2 cellular contexts compared by ENCODE assay signal in the genomic region with DNA sequence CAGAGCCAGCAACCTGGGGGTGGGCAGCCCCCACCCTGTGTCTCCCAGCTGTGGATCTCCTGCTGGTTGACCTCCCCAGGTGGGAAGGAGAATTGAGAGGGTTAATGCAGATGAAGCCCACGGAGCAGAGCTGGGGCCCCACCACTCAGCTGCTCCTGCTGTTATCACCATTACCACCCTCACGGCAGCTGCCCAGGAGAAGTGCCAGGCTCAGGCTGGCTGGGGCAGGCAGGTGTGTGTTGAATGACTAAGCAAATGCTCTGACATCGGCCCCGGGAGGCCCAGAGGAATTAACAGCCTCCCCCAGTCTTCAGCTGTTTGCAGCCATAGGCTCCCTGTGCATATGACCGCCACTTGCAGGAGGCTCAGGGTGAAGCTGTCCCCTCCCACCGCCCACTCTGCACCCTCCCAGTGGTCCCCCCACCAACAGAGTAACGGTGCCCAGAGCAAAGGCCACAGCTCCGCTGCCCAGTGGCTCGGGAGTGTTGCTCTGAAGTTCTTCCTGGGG.
TF ChIP-seq lines count a peak whose summit lies in the region.

No MANE protein-coding gene starts in this region.

TF ChIP-seq in SK-N-SH, 30 proteins besides CTCF, POLR2A, EP300 and RAD21:
- TF ChIP-seq, protein P1, sequence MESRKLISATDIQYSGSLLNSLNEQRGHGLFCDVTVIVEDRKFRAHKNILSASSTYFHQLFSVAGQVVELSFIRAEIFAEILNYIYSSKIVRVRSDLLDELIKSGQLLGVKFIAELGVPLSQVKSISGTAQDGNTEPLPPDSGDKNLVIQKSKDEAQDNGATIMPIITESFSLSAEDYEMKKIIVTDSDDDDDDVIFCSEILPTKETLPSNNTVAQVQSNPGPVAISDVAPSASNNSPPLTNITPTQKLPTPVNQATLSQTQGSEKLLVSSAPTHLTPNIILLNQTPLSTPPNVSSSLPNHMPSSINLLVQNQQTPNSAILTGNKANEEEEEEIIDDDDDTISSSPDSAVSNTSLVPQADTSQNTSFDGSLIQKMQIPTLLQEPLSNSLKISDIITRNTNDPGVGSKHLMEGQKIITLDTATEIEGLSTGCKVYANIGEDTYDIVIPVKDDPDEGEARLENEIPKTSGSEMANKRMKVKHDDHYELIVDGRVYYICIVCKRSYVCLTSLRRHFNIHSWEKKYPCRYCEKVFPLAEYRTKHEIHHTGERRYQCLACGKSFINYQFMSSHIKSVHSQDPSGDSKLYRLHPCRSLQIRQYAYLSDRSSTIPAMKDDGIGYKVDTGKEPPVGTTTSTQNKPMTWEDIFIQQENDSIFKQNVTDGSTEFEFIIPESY (IDR thresholded peaks at IDR 0.05; ENCODE audit: borderline replicate concordance, low read depth), result no peak
- TF ChIP-seq SMC3 (IDR thresholded peaks at IDR 0.05; ENCODE audit: low read depth, low read length) (no peak), SIN3A (IDR thresholded peaks at IDR 0.05; ENCODE audit: borderline replicate concordance, low read depth, low read length) (no peak), YY1 (IDR thresholded peaks at IDR 0.05; ENCODE audit: low read depth) (no peak), MEF2A (IDR thresholded peaks at IDR 0.05; ENCODE audit: borderline replicate concordance, low read depth) (no peak), RCOR1 (IDR thresholded peaks at IDR 0.05; ENCODE audit: low read length) (no peak), RFX5 (IDR thresholded peaks at IDR 0.05; ENCODE audit: low read length) (no peak)
- TF ChIP-seq, protein P2, sequence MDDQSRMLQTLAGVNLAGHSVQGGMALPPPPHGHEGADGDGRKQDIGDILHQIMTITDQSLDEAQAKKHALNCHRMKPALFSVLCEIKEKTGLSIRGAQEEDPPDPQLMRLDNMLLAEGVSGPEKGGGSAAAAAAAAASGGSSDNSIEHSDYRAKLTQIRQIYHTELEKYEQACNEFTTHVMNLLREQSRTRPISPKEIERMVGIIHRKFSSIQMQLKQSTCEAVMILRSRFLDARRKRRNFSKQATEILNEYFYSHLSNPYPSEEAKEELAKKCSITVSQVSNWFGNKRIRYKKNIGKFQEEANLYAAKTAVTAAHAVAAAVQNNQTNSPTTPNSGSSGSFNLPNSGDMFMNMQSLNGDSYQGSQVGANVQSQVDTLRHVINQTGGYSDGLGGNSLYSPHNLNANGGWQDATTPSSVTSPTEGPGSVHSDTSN (IDR thresholded peaks at IDR 0.05), result no peak
- TF ChIP-seq, protein P3, sequence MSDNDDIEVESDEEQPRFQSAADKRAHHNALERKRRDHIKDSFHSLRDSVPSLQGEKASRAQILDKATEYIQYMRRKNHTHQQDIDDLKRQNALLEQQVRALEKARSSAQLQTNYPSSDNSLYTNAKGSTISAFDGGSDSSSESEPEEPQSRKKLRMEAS (IDR thresholded peaks at IDR 0.05; ENCODE audit: low read depth), result no peak

TF ChIP-seq in SK-N-SH treated with all-trans-retinoic acid at 6 μM for 48 hours, 23 proteins besides CTCF, POLR2A, EP300 and RAD21 (continued from another document):
- TF ChIP-seq, protein P4, sequence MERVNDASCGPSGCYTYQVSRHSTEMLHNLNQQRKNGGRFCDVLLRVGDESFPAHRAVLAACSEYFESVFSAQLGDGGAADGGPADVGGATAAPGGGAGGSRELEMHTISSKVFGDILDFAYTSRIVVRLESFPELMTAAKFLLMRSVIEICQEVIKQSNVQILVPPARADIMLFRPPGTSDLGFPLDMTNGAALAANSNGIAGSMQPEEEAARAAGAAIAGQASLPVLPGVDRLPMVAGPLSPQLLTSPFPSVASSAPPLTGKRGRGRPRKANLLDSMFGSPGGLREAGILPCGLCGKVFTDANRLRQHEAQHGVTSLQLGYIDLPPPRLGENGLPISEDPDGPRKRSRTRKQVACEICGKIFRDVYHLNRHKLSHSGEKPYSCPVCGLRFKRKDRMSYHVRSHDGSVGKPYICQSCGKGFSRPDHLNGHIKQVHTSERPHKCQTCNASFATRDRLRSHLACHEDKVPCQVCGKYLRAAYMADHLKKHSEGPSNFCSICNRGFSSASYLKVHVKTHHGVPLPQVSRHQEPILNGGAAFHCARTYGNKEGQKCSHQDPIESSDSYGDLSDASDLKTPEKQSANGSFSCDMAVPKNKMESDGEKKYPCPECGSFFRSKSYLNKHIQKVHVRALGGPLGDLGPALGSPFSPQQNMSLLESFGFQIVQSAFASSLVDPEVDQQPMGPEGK (CRISPR knock-in tag; IDR thresholded peaks at IDR 0.05; ENCODE audit: borderline replicate concordance), result no peak
- TF ChIP-seq ZNF8 (CRISPR knock-in tag; IDR thresholded peaks at IDR 0.05), result no peak
- no peak for TF ChIP-seq ZFP30 (CRISPR knock-in tag; IDR thresholded peaks at IDR 0.05)
- TF ChIP-seq ARNTL (CRISPR knock-in tag; IDR thresholded peaks at IDR 0.05; ENCODE audit: borderline replicate concordance, low read depth), result no peak
- TF ChIP-seq RARB (CRISPR knock-in tag; IDR thresholded peaks at IDR 0.05), result no peak
- TF ChIP-seq, protein P5, sequence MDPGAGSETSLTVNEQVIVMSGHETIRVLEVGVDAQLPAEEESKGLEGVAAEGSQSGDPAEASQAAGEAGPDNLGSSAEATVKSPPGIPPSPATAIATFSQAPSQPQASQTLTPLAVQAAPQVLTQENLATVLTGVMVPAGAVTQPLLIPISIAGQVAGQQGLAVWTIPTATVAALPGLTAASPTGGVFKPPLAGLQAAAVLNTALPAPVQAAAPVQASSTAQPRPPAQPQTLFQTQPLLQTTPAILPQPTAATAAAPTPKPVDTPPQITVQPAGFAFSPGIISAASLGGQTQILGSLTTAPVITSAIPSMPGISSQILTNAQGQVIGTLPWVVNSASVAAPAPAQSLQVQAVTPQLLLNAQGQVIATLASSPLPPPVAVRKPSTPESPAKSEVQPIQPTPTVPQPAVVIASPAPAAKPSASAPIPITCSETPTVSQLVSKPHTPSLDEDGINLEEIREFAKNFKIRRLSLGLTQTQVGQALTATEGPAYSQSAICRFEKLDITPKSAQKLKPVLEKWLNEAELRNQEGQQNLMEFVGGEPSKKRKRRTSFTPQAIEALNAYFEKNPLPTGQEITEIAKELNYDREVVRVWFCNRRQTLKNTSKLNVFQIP (CRISPR knock-in tag; IDR thresholded peaks at IDR 0.05; ENCODE audit: borderline replicate concordance, low read depth), result no peak
- no peak for TF ChIP-seq ISL1 (CRISPR knock-in tag; IDR thresholded peaks at IDR 0.05)
- no peak for TF ChIP-seq GLIS3 (CRISPR knock-in tag; IDR thresholded peaks at IDR 0.05)
- TF ChIP-seq BACH2 (CRISPR knock-in tag; IDR thresholded peaks at IDR 0.05; ENCODE audit: borderline replicate concordance), result no peak
- TF ChIP-seq ZNF70 (CRISPR knock-in tag; IDR thresholded peaks at IDR 0.05), result no peak
- TF ChIP-seq CSDC2 (CRISPR knock-in tag; IDR thresholded peaks at IDR 0.05), result no peak
- TF ChIP-seq ZC3H10 (CRISPR knock-in tag; IDR thresholded peaks at IDR 0.05), result no peak
- no peak for TF ChIP-seq TCF4 (CRISPR knock-in tag; IDR thresholded peaks at IDR 0.05; ENCODE audit: borderline replicate concordance)
